In the genomic region with DNA sequence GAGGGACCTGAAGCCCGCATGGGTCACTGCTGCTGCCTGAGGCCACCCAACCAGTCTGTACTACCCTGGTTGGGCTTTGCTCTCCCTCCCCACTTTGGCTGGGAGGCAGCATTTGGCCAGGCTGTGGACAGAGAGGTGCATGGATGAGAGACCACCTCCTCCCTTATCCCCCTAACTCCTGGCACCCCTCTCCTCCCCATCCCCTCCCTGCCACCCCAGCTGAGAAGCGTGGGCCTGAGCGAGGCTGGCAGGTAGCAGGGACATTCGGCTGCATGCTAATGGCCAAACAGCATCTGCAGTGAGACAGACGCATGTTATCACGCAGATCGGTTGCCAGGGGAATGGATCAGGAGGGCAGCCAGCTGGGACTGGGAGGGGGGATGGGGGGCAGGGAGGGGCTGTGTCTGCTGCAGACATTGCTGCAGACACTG, we compare ENCODE assay signal across 10 cellular contexts. TPM values are rescaled to one million over a fixed set of nuclear protein-coding genes. Genes with fewer than 3 reads are reported as not detected.
A peak's percentile ranks its signal among the peaks of the same experiment; 100 is the strongest.
DNase-seq lines count a peak whose midpoint lies in the region; TF ChIP-seq lines count a peak whose summit lies in the region.
"Had no signal": no experiment of that assay in that cellular context is flagged by ENCODE, and none has a peak within 500 bp of the region (broad histone marks: within the 10 kb centered on the region; RNA-seq: fewer than 3 reads in every experiment).

No MANE protein-coding gene starts in this region.

- H3K27ac Mint-ChIP-seq in brain (peak overlapping the region in 2 of 5 experiments; percentile 70 to 81), neural crest cell (ENCODE audit: unreplicated experiment) (no peak overlapping the region)

- H3K4me3 Mint-ChIP-seq in brain (peak overlapping the region; percentile 24 to 70 (median 58)), neural crest cell (peak overlapping the region; percentile 34)

- H3K9me3 Mint-ChIP-seq in brain = peaks cover 0 to 2% (median 0%) of the 10 kb centered on the region in 5 experiments
- no peaks in the 10 kb centered on the region for H3K9me3 Mint-ChIP-seq in neural crest cell

- H3K27me3 Mint-ChIP-seq in brain = peaks cover 51% of the 10 kb centered on the region
- H3K27me3 Mint-ChIP-seq in neural crest cell (ENCODE audit: low read depth) = peaks cover 60% of the 10 kb centered on the region

- TF ChIP-seq CTCF in brain (conservative IDR thresholded peaks at IDR 0.05) = no peak
- no peak for TF ChIP-seq CTCF in neural crest cell (conservative IDR thresholded peaks at IDR 0.05)

- no peaks in the 10 kb centered on the region for H3K36me3 Mint-ChIP-seq in brain
- no peaks in the 10 kb centered on the region for H3K36me3 Mint-ChIP-seq in neural crest cell (ENCODE audit: low read depth)

- peaks cover 30% of the 10 kb centered on the region for H3K4me1 Mint-ChIP-seq in brain
- H3K4me1 Mint-ChIP-seq in neural crest cell = no peaks in the 10 kb centered on the region

- peak; percentile 95 for DNase-seq in DMS 273 (lab: John Stamatoyannopoulos, UW; ENCODE audit: unreplicated experiment)
- peak; percentile 82 for DNase-seq in NCI-H1694 treated with DMSO at 0.1 percent for 48 hours (lab: John Stamatoyannopoulos, UW)
- no peak for DNase-seq in neural crest cell (ENCODE audit: low read depth, low spot score)
- DNase-seq in NOMO-1 (lab: John Stamatoyannopoulos, UW; ENCODE audit: unreplicated experiment in 2 of 2) = no peak
- DNase-seq in NCI-H1048 (lab: John Stamatoyannopoulos, UW) = no peak
- DNase-seq in NCI-H2196 (lab: John Stamatoyannopoulos, UW; ENCODE audit: unreplicated experiment) = no peak
- DNase-seq in KBM-7 = no peak
- DNase-seq: small intestine, T-helper 9 cell had no signal

- in situ Hi-C loops in KBM-7 (cut with MboI; ENCODE audit: low pct_unique_long_range_greater_than_20kb, low sequenced_read_pairs) = no loop called here

RNA-seq across cellular contexts. Expression of gene TMEM130, which starts 2.5 kb away (rescaled TPM):
- polyA plus RNA-seq in brain (ENCODE audit: insufficient read depth, low read depth, low replicate concordance) = 62.5 TPM
- 0.61 and 0.82 TPM in 2 replicates for total RNA-seq in neural crest cell

RNA-seq across cellular contexts. Expression of gene TRRAP, which starts 11.0 kb away (rescaled TPM):
- polyA plus RNA-seq in brain (ENCODE audit: insufficient read depth, low read depth, low replicate concordance) = 32.3 TPM
- 66.9 and 74.2 TPM in 2 replicates for total RNA-seq in neural crest cell

Comparison
In these comparisons a context has a peak if more than half of its experiments do, and no peak if none do; other contexts are left out.
1. DNase-seq: peak in DMS 273 (single experiment) and NCI-H1694 treated with DMSO at 0.1 percent for 48 hours (single experiment); none in neural crest cell (single experiment), NOMO-1 (0 of 2), NCI-H1048 (single experiment), NCI-H2196 (single experiment) and KBM-7 (single experiment).